In genomic region chr2:82478641-82479040, GRCh38 we compare ENCODE assay signal across 19 cellular contexts.
"Had no signal": no experiment of that assay in that cellular context is flagged by ENCODE, and none has a peak within 500 bp of the region (broad histone marks: within the 10 kb centered on the region; RNA-seq: fewer than 3 reads in every experiment).

No MANE protein-coding gene starts in this region.

- H3K27me3 ChIP-seq: ovary, right atrium auricular region, spleen had no signal

- H3K27ac ChIP-seq: lower lobe of right lung, ovary, prostate gland, right atrium auricular region, spleen, thoracic aorta had no signal

- DNase-seq: activated B cell treated with CpG ODN at 0.5 μM for 24 hours; activated CD4-positive, alpha-beta T cell treated with anti-CD3 and anti-CD28 coated beads for 36 hours; activated CD4-positive, alpha-beta T cell treated with anti-CD3 and anti-CD28 coated beads, Interleukin-2, amount 50 U/mL, for 48 hours; activated naive CD4-positive, alpha-beta T cell treated with Interleukin-2 at 50 U/mL for 16 hours; activated naive CD8-positive, alpha-beta T cell treated with anti-CD3 and anti-CD28 coated beads, Interleukin-2, amount 10 ng/mL, durations not matched to agents 7 days and 5 days; activated T-cell treated with anti-CD3 and anti-CD28 coated beads, Interleukin-2, amount 50 U/mL, for 48 hours; amniotic stem cell; cortex of kidney; lower lobe of right lung; naive thymus-derived CD8-positive, alpha-beta T cell; ovary; spleen; stimulated activated CD4-positive, alpha-beta T cell treated with anti-CD3 and anti-CD28 coated beads, Interleukin-4, amount 100 ng/mL, for 24 hours; stimulated activated naive CD4-positive, alpha-beta T cell treated with Interleukin-2 at 50 U/mL for 16 hours; T-cell had no signal

- H3K36me3 Mint-ChIP-seq: activated naive CD8-positive, alpha-beta T cell treated with anti-CD3 and anti-CD28 coated beads, Interleukin-2, amount 10 ng/mL, durations not matched to agents 7 days and 5 days; naive thymus-derived CD8-positive, alpha-beta T cell; T-cell had no signal

- H3K36me3 ChIP-seq: lower lobe of right lung, ovary, prostate gland, right atrium auricular region, spleen, thoracic aorta had no signal

- H3K9me3 ChIP-seq: lower lobe of right lung, ovary, prostate gland, right atrium auricular region, thoracic aorta had no signal

- H3K4me1 ChIP-seq: lower lobe of right lung, prostate gland, right atrium auricular region, spleen had no signal

- H3K27me3 Mint-ChIP-seq: activated B cell treated with CpG ODN at 0.5 μM for 24 hours; activated CD4-positive, alpha-beta T cell treated with anti-CD3 and anti-CD28 coated beads for 36 hours; activated naive CD8-positive, alpha-beta T cell treated with anti-CD3 and anti-CD28 coated beads, Interleukin-2, amount 10 ng/mL, durations not matched to agents 7 days and 5 days; naive thymus-derived CD8-positive, alpha-beta T cell; T-cell had no signal

- H3K4me3 Mint-ChIP-seq: activated B cell treated with CpG ODN at 0.5 μM for 24 hours; activated CD4-positive, alpha-beta T cell treated with anti-CD3 and anti-CD28 coated beads for 36 hours; activated naive CD8-positive, alpha-beta T cell treated with anti-CD3 and anti-CD28 coated beads, Interleukin-2, amount 10 ng/mL, durations not matched to agents 7 days and 5 days; naive thymus-derived CD8-positive, alpha-beta T cell; T-cell; T-helper 2 cell treated with Interferon-gamma antibody and Interleukin-4, amounts not matched to agents 5 μg/mL and 100 μg/mL, for 36 hours had no signal

- H3K4me3 ChIP-seq: lower lobe of right lung, ovary, prostate gland, right atrium auricular region, spleen, thoracic aorta had no signal

- H3K4me1 Mint-ChIP-seq: activated B cell treated with CpG ODN at 0.5 μM for 24 hours; activated CD4-positive, alpha-beta T cell treated with anti-CD3 and anti-CD28 coated beads for 36 hours; activated naive CD8-positive, alpha-beta T cell treated with anti-CD3 and anti-CD28 coated beads, Interleukin-2, amount 10 ng/mL, durations not matched to agents 7 days and 5 days; naive thymus-derived CD8-positive, alpha-beta T cell; T-cell had no signal

- H3K27ac Mint-ChIP-seq: activated B cell treated with CpG ODN at 0.5 μM for 24 hours; activated CD4-positive, alpha-beta T cell treated with anti-CD3 and anti-CD28 coated beads for 36 hours; activated naive CD8-positive, alpha-beta T cell treated with anti-CD3 and anti-CD28 coated beads, Interleukin-2, amount 10 ng/mL, durations not matched to agents 7 days and 5 days; naive thymus-derived CD8-positive, alpha-beta T cell; T-cell; T-helper 2 cell treated with Interferon-gamma antibody and Interleukin-4, amounts not matched to agents 5 μg/mL and 100 μg/mL, for 36 hours had no signal
